ENCODE assay signal across 11 cellular contexts in genomic region chr13:110250258-110250891, GRCh38. TPM values are rescaled to one million over a fixed set of nuclear protein-coding genes. Genes with fewer than 3 reads are reported as not detected.
A peak's percentile ranks its signal among the peaks of the same experiment; 100 is the strongest.
DNase-seq lines count a peak whose midpoint lies in the region; ATAC-seq, FAIRE-seq and TF ChIP-seq lines count a peak whose summit lies in the region.
"Had no signal": no experiment of that assay in that cellular context is flagged by ENCODE, and none has a peak within 500 bp of the region (broad histone marks: within the 10 kb centered on the region; RNA-seq: fewer than 3 reads in every experiment).

No MANE protein-coding gene starts in this region.

- ATAC-seq in HG02885 (IDR thresholded peaks at IDR 0.05; ENCODE audit: poor library complexity, unreplicated experiment): no peak

- no peak overlapping the region for H3K4me3 ChIP-seq in endothelial cell of umbilical vein (replicated peaks in 1 of 3; ENCODE audit: insufficient read depth in 1 of 3, low read depth in 1 of 3, low read length in 3 of 3)
- H3K4me3 ChIP-seq in mesodermal cell (ENCODE audit: extremely low read depth, insufficient read depth, low read length, poor library complexity, severe bottlenecking): no peak overlapping the region
- peak overlapping the region; percentile 1 to 13 for H3K4me3 ChIP-seq in tibial artery

- peaks cover 30% of the 10 kb centered on the region for H3K79me2 ChIP-seq in endothelial cell of umbilical vein (ENCODE audit: control insufficient read depth, insufficient read depth, low read length)

- CTCF ChIA-PET in endothelial cell of umbilical vein (lab: Charles Lee): no interaction called here

- no peak for TF ChIP-seq POLR2A in endothelial cell of umbilical vein (IDR thresholded peaks at IDR 0.05; ENCODE audit: low read depth, low read length)

- H3K27ac ChIP-seq in endothelial cell of umbilical vein (ENCODE audit: insufficient read depth, low read depth, low read length) (peak overlapping the region; percentile 77), mesodermal cell (ENCODE audit: low read depth, low read length, severe bottlenecking) (peak overlapping the region; percentile 23), tibial artery (peak overlapping the region; percentile 74 to 91)

- H3K4me1 ChIP-seq in endothelial cell of umbilical vein (ENCODE audit: control insufficient read depth, extremely low read depth, insufficient read depth, low read length) (peaks cover 38% of the 10 kb centered on the region), mesodermal cell (ENCODE audit: control insufficient read depth, insufficient read depth, low read length, poor library complexity, severe bottlenecking) (peaks cover 53% of the 10 kb centered on the region), tibial artery (peaks cover 0 to 85% (median 53%) of the 10 kb centered on the region in 4 donors)

- H3K4me2 ChIP-seq in endothelial cell of umbilical vein (ENCODE audit: insufficient read depth, low read length): no peak overlapping the region

- H4K20me1 ChIP-seq in endothelial cell of umbilical vein (replicated peaks; ENCODE audit: control insufficient read depth, extremely low read depth, insufficient read depth, low read length): no peaks in the 10 kb centered on the region

- H3K36me3 ChIP-seq in endothelial cell of umbilical vein (ENCODE audit: control insufficient read depth in 2 of 2, extremely low read depth in 1 of 2, insufficient read depth in 2 of 2, low read length in 2 of 2) (peaks cover 0 to 3% of the 10 kb centered on the region in 2 experiments), mesodermal cell (ENCODE audit: control insufficient read depth, insufficient read depth, low read length) (peaks cover 45% of the 10 kb centered on the region), tibial artery (no peaks in the 10 kb centered on the region)

- TF ChIP-seq CTCF in endothelial cell of umbilical vein (IDR thresholded peaks at IDR 0.05; ENCODE audit: extremely low read depth in 1 of 2, insufficient read depth in 1 of 2, low read depth in 1 of 2, low read length in 2 of 2): no peak
- no peak for TF ChIP-seq CTCF in tibial artery (IDR thresholded peaks at IDR 0.05)

- H3K9me1 ChIP-seq in endothelial cell of umbilical vein (replicated peaks; ENCODE audit: control insufficient read depth, extremely low read depth, insufficient read depth, low read length): no peaks in the 10 kb centered on the region

- peak overlapping the region; percentile 7 for H2AFZ ChIP-seq in endothelial cell of umbilical vein (ENCODE audit: low read depth, low read length)

- TSS peak; percentile 51 for BruUV-seq in endothelial cell of umbilical vein (replicated peaks; lab: Mats Ljungman, UMichigan)

- POLR2A ChIA-PET in endothelial cell of umbilical vein (lab: Charles Lee): no interaction called here

- DNase-seq in RPMI7951 (ENCODE audit: low read depth): peak; percentile 88
- peak; percentile 64 for DNase-seq in endothelial cell of umbilical vein (ENCODE audit: low read depth, low spot score)
- DNase-seq in tibial artery: peak; percentile 79 to 96
- no peak for DNase-seq in OCI-M2 (lab: John Stamatoyannopoulos, UW; ENCODE audit: unreplicated experiment)
- DNase-seq in inferior parietal cortex (ENCODE audit: extremely low spot score): no peak
- DNase-seq in NCI-H1105 (lab: John Stamatoyannopoulos, UW): no peak
- DNase-seq: NCI-H2029 treated with DMSO at 0.1 percent for 48 hours; stimulated activated CD4-positive, alpha-beta T cell treated with anti-CD3 and anti-CD28 coated beads, Interleukin-15, amount 100 ng/mL, for 24 hours had no signal

- 93 to 100% methylated on average over 7 to 9 of the region's 10 CpGs for WGBS in mesodermal cell (ENCODE audit: insufficient coverage in 2 of 2), 2 experiments

- H3K9me3 ChIP-seq in endothelial cell of umbilical vein (replicated peaks; ENCODE audit: control insufficient read depth, insufficient read depth, low read length) (no peaks in the 10 kb centered on the region), mesodermal cell (ENCODE audit: control insufficient read depth, low read length) (no peaks in the 10 kb centered on the region), tibial artery (no peaks in the 10 kb centered on the region)

- intact Hi-C loops in endothelial cell of umbilical vein (cut with micrococcal nuclease) (loop anchor here (1.0 kb wide), 1 partner anchor 9 kb away; no protein-coding TSS in a partner anchor), tibial artery (cut with DNase I; ENCODE audit: low total_unique reads) (no loop called here)

- FAIRE-seq in endothelial cell of umbilical vein (lab: Jason Lieb, UNC): peak; percentile 67

- H3K27me3 ChIP-seq in endothelial cell of umbilical vein (ENCODE audit: control insufficient read depth in 2 of 2, insufficient read depth in 2 of 2, low read length in 2 of 2): no peaks in the 10 kb centered on the region
- H3K27me3 ChIP-seq in tibial artery: no peaks in the 10 kb centered on the region

- dilution Hi-C loops in endothelial cell of umbilical vein (cut with MboI; ENCODE audit: extremely low pct_ligation_motif_present, low sequenced_read_pairs): no loop called here

- no peak overlapping the region for H3K9ac ChIP-seq in endothelial cell of umbilical vein (replicated peaks; ENCODE audit: extremely low read depth, insufficient read depth, low read length)

TF ChIP-seq in endothelial cell of umbilical vein, 7 proteins besides CTCF, POLR2A, EP300 and RAD21:
- TF ChIP-seq GATA2 (IDR thresholded peaks at IDR 0.05; ENCODE audit: insufficient read depth, insufficient read length, low read depth, low read length) (no peak), FOS (IDR thresholded peaks at IDR 0.05; ENCODE audit: borderline replicate concordance, insufficient read depth, low read length) (peak; percentile 42), MAX (IDR thresholded peaks at IDR 0.05; ENCODE audit: insufficient read depth, insufficient read length) (no peak), JUN (IDR thresholded peaks at IDR 0.05; ENCODE audit: borderline replicate concordance, insufficient read depth, insufficient read length, low read depth) (no peak), MYC (IDR thresholded peaks at IDR 0.05; ENCODE audit: low read depth, low read length) (no peak), EZH2 (IDR thresholded peaks at IDR 0.05; ENCODE audit: borderline replicate concordance, low read depth, low read length, severe bottlenecking) (no peak), POLR2AphosphoS5 (IDR thresholded peaks at IDR 0.05; ENCODE audit: insufficient read depth, low read depth, low read length) (peak; percentile 15)

RNA-seq across cellular contexts. Expression of gene COL4A1, which starts 56.6 kb away (rescaled TPM):
- 207 and 209 TPM in 2 replicates for total RNA-seq in RPMI7951 (2014; rRNA removed; shearing (Covaris generic))
- 1,119 and 1,341 TPM in 2 replicates for total RNA-seq in endothelial cell of umbilical vein
- 379 and 384 TPM in 2 replicates for polyA plus RNA-seq in endothelial cell of umbilical vein
- polyA plus RNA-seq in endothelial cell of umbilical vein (2011; cell fraction: cytosol; rRNA removed): 305 and 353 TPM in 2 replicates
- 509 and 510 TPM in 2 replicates for polyA plus RNA-seq in endothelial cell of umbilical vein (2011; cell fraction: nucleus; rRNA removed)
- polyA plus RNA-seq in endothelial cell of umbilical vein (2012): 493 and 639 TPM in 2 replicates
- polyA minus RNA-seq in endothelial cell of umbilical vein: 611 and 680 TPM in 2 replicates
- polyA minus RNA-seq in endothelial cell of umbilical vein (2011; cell fraction: cytosol; rRNA and poly(A)+ RNA removed): 2.3 TPM
- polyA minus RNA-seq in endothelial cell of umbilical vein (2011; cell fraction: nucleus; rRNA and poly(A)+ RNA removed): 490 and 493 TPM in 2 replicates
- polyA plus RNA-seq in mesodermal cell (2013, experiment 1 of 2): 570 TPM
- 588 TPM for polyA plus RNA-seq in mesodermal cell (2013, experiment 2 of 2)
- total RNA-seq: activated T-helper 1 cell treated with anti-CD3 and anti-CD28 coated beads, Interleukin-12 subunit alpha, Interleukin-12 subunit beta, Interleukin-2, Interleukin-4 antibody, amounts not matched to agents 30 ng/mL and 10 ng/mL and 1 ng/mL, durations not matched to agents 14 hours and 24 hours and 36 hours had no signal

RNA-seq across cellular contexts. Expression of gene COL4A2, which starts 56.7 kb away (rescaled TPM):
- 181 and 212 TPM in 2 replicates for total RNA-seq in RPMI7951 (2014; rRNA removed; shearing (Covaris generic))
- total RNA-seq in endothelial cell of umbilical vein: 792 and 935 TPM in 2 replicates
- 940 and 1,366 TPM in 2 replicates for polyA plus RNA-seq in endothelial cell of umbilical vein
- polyA plus RNA-seq in endothelial cell of umbilical vein (2011; cell fraction: cytosol; rRNA removed): 563 and 570 TPM in 2 replicates
- 716 and 1,073 TPM in 2 replicates for polyA plus RNA-seq in endothelial cell of umbilical vein (2011; cell fraction: nucleus; rRNA removed)
- polyA plus RNA-seq in endothelial cell of umbilical vein (2012): 398 and 736 TPM in 2 replicates
- 769 and 809 TPM in 2 replicates for polyA minus RNA-seq in endothelial cell of umbilical vein
- 4.8 TPM for polyA minus RNA-seq in endothelial cell of umbilical vein (2011; cell fraction: cytosol; rRNA and poly(A)+ RNA removed)
- 669 and 809 TPM in 2 replicates for polyA minus RNA-seq in endothelial cell of umbilical vein (2011; cell fraction: nucleus; rRNA and poly(A)+ RNA removed)
- polyA plus RNA-seq in mesodermal cell (2013, experiment 1 of 2): 583 TPM
- 545 TPM for polyA plus RNA-seq in mesodermal cell (2013, experiment 2 of 2)
- total RNA-seq: activated T-helper 1 cell treated with anti-CD3 and anti-CD28 coated beads, Interleukin-12 subunit alpha, Interleukin-12 subunit beta, Interleukin-2, Interleukin-4 antibody, amounts not matched to agents 30 ng/mL and 10 ng/mL and 1 ng/mL, durations not matched to agents 14 hours and 24 hours and 36 hours had no signal

Comparison
In these comparisons a context has a peak if more than half of its experiments do, and no peak if none do; other contexts are left out.
1. DNase-seq: peak in RPMI7951 (single experiment), endothelial cell of umbilical vein (single experiment) and tibial artery (2 of 2); none in OCI-M2 (single experiment), inferior parietal cortex (single experiment) and NCI-H1105 (single experiment).
2. H3K27ac ChIP-seq: peak in every context shown above with its lines; median percentile 82 in tibial artery; 77 in endothelial cell of umbilical vein; 23 in mesodermal cell.
3. H3K4me3 ChIP-seq: peak in tibial artery (2 of 2); none in endothelial cell of umbilical vein (0 of 3) and mesodermal cell (single experiment).